Comparison of ENCODE assay signal across 1 cellular context in the genomic region with DNA sequence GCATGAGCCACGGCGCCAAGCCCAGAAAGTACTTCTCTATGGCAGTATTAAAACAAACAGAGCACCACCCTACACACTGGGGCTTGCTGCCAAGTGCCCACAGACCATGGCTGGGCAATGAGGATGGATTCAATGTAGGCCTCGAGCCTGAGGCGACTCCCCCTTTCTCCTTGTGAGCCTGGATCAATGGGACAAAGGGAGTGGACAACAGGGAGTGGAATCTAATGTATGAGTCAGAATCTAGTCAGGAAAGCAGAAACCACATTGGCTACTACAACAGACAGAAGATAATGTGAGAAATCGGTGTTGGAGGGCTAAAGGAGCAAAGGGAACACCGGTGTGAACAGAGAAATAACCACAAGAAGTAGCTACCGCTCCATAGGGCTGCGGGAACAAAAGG.
TF ChIP-seq lines count a peak whose summit lies in the region.

No MANE protein-coding gene starts in this region.

TF ChIP-seq in GM23338, 12 proteins besides CTCF, POLR2A, EP300 and RAD21 (continued from another document):
- TF ChIP-seq, protein P1, sequence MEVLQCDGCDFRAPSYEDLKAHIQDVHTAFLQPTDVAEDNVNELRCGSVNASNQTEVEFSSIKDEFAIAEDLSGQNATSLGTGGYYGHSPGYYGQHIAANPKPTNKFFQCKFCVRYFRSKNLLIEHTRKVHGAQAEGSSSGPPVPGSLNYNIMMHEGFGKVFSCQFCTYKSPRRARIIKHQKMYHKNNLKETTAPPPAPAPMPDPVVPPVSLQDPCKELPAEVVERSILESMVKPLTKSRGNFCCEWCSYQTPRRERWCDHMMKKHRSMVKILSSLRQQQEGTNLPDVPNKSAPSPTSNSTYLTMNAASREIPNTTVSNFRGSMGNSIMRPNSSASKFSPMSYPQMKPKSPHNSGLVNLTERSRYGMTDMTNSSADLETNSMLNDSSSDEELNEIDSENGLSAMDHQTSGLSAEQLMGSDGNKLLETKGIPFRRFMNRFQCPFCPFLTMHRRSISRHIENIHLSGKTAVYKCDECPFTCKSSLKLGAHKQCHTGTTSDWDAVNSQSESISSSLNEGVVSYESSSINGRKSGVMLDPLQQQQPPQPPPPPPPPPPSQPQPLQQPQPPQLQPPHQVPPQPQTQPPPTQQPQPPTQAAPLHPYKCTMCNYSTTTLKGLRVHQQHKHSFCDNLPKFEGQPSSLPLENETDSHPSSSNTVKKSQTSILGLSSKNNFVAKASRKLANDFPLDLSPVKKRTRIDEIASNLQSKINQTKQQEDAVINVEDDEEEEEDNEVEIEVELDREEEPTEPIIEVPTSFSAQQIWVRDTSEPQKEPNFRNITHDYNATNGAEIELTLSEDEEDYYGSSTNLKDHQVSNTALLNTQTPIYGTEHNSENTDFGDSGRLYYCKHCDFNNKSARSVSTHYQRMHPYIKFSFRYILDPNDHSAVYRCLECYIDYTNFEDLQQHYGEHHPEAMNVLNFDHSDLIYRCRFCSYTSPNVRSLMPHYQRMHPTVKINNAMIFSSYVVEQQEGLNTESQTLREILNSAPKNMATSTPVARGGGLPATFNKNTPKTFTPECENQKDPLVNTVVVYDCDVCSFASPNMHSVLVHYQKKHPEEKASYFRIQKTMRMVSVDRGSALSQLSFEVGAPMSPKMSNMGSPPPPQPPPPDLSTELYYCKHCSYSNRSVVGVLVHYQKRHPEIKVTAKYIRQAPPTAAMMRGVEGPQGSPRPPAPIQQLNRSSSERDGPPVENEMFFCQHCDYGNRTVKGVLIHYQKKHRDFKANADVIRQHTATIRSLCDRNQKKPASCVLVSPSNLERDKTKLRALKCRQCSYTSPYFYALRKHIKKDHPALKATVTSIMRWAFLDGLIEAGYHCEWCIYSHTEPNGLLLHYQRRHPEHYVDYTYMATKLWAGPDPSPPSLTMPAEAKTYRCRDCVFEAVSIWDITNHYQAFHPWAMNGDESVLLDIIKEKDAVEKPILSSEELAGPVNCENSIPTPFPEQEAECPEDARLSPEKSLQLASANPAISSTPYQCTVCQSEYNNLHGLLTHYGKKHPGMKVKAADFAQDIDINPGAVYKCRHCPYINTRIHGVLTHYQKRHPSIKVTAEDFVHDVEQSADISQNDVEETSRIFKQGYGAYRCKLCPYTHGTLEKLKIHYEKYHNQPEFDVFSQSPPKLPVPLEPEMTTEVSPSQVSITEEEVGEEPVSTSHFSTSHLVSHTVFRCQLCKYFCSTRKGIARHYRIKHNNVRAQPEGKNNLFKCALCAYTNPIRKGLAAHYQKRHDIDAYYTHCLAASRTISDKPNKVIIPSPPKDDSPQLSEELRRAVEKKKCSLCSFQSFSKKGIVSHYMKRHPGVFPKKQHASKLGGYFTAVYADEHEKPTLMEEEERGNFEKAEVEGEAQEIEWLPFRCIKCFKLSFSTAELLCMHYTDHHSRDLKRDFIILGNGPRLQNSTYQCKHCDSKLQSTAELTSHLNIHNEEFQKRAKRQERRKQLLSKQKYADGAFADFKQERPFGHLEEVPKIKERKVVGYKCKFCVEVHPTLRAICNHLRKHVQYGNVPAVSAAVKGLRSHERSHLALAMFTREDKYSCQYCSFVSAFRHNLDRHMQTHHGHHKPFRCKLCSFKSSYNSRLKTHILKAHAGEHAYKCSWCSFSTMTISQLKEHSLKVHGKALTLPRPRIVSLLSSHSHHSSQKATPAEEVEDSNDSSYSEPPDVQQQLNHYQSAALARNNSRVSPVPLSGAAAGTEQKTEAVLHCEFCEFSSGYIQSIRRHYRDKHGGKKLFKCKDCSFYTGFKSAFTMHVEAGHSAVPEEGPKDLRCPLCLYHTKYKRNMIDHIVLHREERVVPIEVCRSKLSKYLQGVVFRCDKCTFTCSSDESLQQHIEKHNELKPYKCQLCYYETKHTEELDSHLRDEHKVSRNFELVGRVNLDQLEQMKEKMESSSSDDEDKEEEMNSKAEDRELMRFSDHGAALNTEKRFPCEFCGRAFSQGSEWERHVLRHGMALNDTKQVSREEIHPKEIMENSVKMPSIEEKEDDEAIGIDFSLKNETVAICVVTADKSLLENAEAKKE (CRISPR knock-in tag; IDR thresholded peaks at IDR 0.05): no peak
- no peak for TF ChIP-seq NANOG (IDR thresholded peaks at IDR 0.05; ENCODE audit: borderline replicate concordance)
- TF ChIP-seq CREB1 (CRISPR knock-in tag; IDR thresholded peaks at IDR 0.05; ENCODE audit: low read depth): no peak
- TF ChIP-seq ZNF114 (CRISPR knock-in tag; IDR thresholded peaks at IDR 0.05): no peak
- no peak for TF ChIP-seq EZH2phosphoT487 (IDR thresholded peaks at IDR 0.05; ENCODE audit: unreplicated experiment)
- TF ChIP-seq, protein P2, sequence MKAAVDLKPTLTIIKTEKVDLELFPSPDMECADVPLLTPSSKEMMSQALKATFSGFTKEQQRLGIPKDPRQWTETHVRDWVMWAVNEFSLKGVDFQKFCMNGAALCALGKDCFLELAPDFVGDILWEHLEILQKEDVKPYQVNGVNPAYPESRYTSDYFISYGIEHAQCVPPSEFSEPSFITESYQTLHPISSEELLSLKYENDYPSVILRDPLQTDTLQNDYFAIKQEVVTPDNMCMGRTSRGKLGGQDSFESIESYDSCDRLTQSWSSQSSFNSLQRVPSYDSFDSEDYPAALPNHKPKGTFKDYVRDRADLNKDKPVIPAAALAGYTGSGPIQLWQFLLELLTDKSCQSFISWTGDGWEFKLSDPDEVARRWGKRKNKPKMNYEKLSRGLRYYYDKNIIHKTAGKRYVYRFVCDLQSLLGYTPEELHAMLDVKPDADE (IDR thresholded peaks at IDR 0.05): no peak
